Comparison of ENCODE assay signal across 8 cellular contexts in genomic region chr17:78933959-78934568, GRCh38. TPM values are rescaled to one million over a fixed set of nuclear protein-coding genes. Genes with fewer than 3 reads are reported as not detected.
A peak's percentile ranks its signal among the peaks of the same experiment; 100 is the strongest.
DNase-seq lines count a peak whose midpoint lies in the region; ATAC-seq, FAIRE-seq and TF ChIP-seq lines count a peak whose summit lies in the region.

No MANE protein-coding gene starts in this region.

- H3K27ac ChIP-seq in keratinocyte (ENCODE audit: control insufficient read depth, insufficient read depth, low read length) (no peak overlapping the region), skeletal muscle tissue (ENCODE audit: low read depth, low read length) (peak overlapping the region; percentile 85)

- H3K9ac ChIP-seq in keratinocyte (ENCODE audit: control insufficient read depth, extremely low read depth, insufficient read depth, low read length) (peak overlapping the region; percentile 33), skeletal muscle tissue (ENCODE audit: low read depth in 1 of 3, low read length in 3 of 3) (peak overlapping the region; percentile 59 to 72 (median 68))

- no peak for ATAC-seq in HG02642 (IDR thresholded peaks at IDR 0.05; ENCODE audit: poor library complexity, unreplicated experiment)

- H3K4me2 ChIP-seq in keratinocyte (ENCODE audit: control insufficient read depth, extremely low read depth, insufficient read depth, low read depth, low read length): peak overlapping the region; percentile 49

- H3K36me3 ChIP-seq in H7 (replicated peaks; ENCODE audit: control insufficient read depth, insufficient read depth, low read length) (no peaks in the 10 kb centered on the region), keratinocyte (ENCODE audit: control insufficient read depth in 2 of 2, extremely low read depth in 1 of 2, insufficient read depth in 2 of 2, low read length in 2 of 2) (no peaks in the 10 kb centered on the region), skeletal muscle tissue (ENCODE audit: control insufficient read depth in 3 of 3, insufficient read depth in 3 of 3, low read length in 3 of 3) (no peaks in the 10 kb centered on the region)

- peaks cover 3% of the 10 kb centered on the region for H3K9me1 ChIP-seq in keratinocyte (ENCODE audit: control insufficient read depth, extremely low read depth, insufficient read depth, low read length)

- H3K4me1 ChIP-seq in keratinocyte (ENCODE audit: control insufficient read depth, extremely low read depth, insufficient read depth, low read length) (peaks cover 15% of the 10 kb centered on the region), skeletal muscle tissue (ENCODE audit: control insufficient read depth in 3 of 3, insufficient read depth in 3 of 3, low read length in 3 of 3) (peaks cover 30 to 40% (median 31%) of the 10 kb centered on the region in 3 donors)

- DNase-seq in H7 (peak; percentile 88), NCI-H510A (lab: John Stamatoyannopoulos, UW) (peak; percentile 87), cardiac fibroblast (ENCODE audit: low read depth in 2 of 2) (peak; percentile 99), keratinocyte (ENCODE audit: low read depth, low spot score) (no peak), inferior parietal cortex (ENCODE audit: extremely low spot score) (no peak), activated gamma-delta T cell (lab: John Stamatoyannopoulos, UW) (no peak)

- H3K27me3 ChIP-seq in H7 (ENCODE audit: control insufficient read depth, insufficient read depth, low read length) (no peaks in the 10 kb centered on the region), keratinocyte (ENCODE audit: control insufficient read depth, extremely low read depth, insufficient read depth, low read length) (peaks cover 13% of the 10 kb centered on the region), skeletal muscle tissue (ENCODE audit: control insufficient read depth in 3 of 3, insufficient read depth in 3 of 3, low read length in 3 of 3) (peaks cover 0 to 11% (median 8%) of the 10 kb centered on the region in 3 donors)

- H2AFZ ChIP-seq in keratinocyte (ENCODE audit: control insufficient read depth, low read length): peak overlapping the region; percentile 82

- FAIRE-seq in keratinocyte (lab: Jason Lieb, UNC): peak; percentile 80

- H3K4me3 ChIP-seq in H7 (ENCODE audit: insufficient read depth, low read depth, low read length) (no peak overlapping the region), cardiac fibroblast (replicated peaks in 1 of 2; ENCODE audit: low read depth in 2 of 2, low read length in 2 of 2) (peak overlapping the region; percentile 19 to 41), keratinocyte (ENCODE audit: control insufficient read depth in 2 of 3, extremely low read depth in 1 of 3, insufficient read depth in 2 of 3, low read depth in 1 of 3, low read length in 3 of 3) (no peak overlapping the region), skeletal muscle tissue (ENCODE audit: low read length in 3 of 3) (peak overlapping the region; percentile 43 to 62 (median 56))

- no peaks in the 10 kb centered on the region for H3K79me2 ChIP-seq in keratinocyte (ENCODE audit: control insufficient read depth, insufficient read depth, low read length)

- no peaks in the 10 kb centered on the region for H4K20me1 ChIP-seq in keratinocyte (ENCODE audit: control insufficient read depth, extremely low read depth, insufficient read depth, low read length)

- no peaks in the 10 kb centered on the region for H3K9me3 ChIP-seq in keratinocyte (ENCODE audit: control insufficient read depth, low read depth, low read length)
- H3K9me3 ChIP-seq in skeletal muscle tissue (ENCODE audit: control insufficient read depth in 3 of 3, low read length in 3 of 3): no peaks in the 10 kb centered on the region

- dilution Hi-C loops in keratinocyte (cut with MboI; ENCODE audit: extremely low pct_ligation_motif_present, low sequenced_read_pairs): no loop called here

- TF ChIP-seq CTCF in cardiac fibroblast (IDR thresholded peaks at IDR 0.05; ENCODE audit: low read depth, low read length) (no peak), keratinocyte (optimal IDR thresholded peaks at IDR 0.05 in 1 of 3, IDR thresholded peaks at IDR 0.05 in 1 of 3, conservative IDR thresholded peaks at IDR 0.05 in 1 of 3; ENCODE audit: extremely low read depth in 1 of 3, insufficient read depth in 2 of 3, low read length in 3 of 3) (no peak)

RNA-seq across cellular contexts. Expression of gene TIMP2, which starts 8.9 kb away (rescaled TPM):
- total RNA-seq in H7 (2014; rRNA removed; shearing (Covaris generic)): 12.3 and 13.9 TPM in 2 replicates
- polyA plus RNA-seq in keratinocyte: 1.2 to 5.7 TPM (median 2.3 TPM) in 3 replicates
- 37.8 TPM for polyA plus RNA-seq in keratinocyte (2011; ENCODE audit: low read depth)
- 6.4 and 7.2 TPM in 2 replicates for polyA plus RNA-seq in keratinocyte (2011; cell fraction: cytosol; rRNA removed)
- polyA plus RNA-seq in keratinocyte (2011; cell fraction: nucleus; rRNA removed): 20.7 and 20.9 TPM in 2 replicates
- 5.5 and 31.7 TPM in 2 replicates for polyA plus RNA-seq in keratinocyte (2012; ENCODE audit: low replicate concordance)
- polyA minus RNA-seq in keratinocyte: 2.7 to 5.9 TPM (median 4.7 TPM) in 3 replicates
- polyA minus RNA-seq in keratinocyte (2011; cell fraction: cytosol; rRNA and poly(A)+ RNA removed): 5.0 TPM
- polyA minus RNA-seq in keratinocyte (2011; cell fraction: nucleus; rRNA and poly(A)+ RNA removed): 9.7 and 14.5 TPM in 2 replicates
- total RNA-seq in skeletal muscle tissue: 39.7 TPM

RNA-seq across cellular contexts. Expression of gene CEP295NL, which starts 31.1 kb away (rescaled TPM):
- total RNA-seq in H7 (2014; rRNA removed; shearing (Covaris generic)): 0.07 TPM in 1 of 2 replicates, not detected in the other
- not detected in 3 replicates for polyA plus RNA-seq in keratinocyte
- 1.2 TPM for polyA plus RNA-seq in keratinocyte (2011; ENCODE audit: low read depth)
- polyA plus RNA-seq in keratinocyte (2011; cell fraction: cytosol; rRNA removed): not detected in 2 replicates
- polyA plus RNA-seq in keratinocyte (2011; cell fraction: nucleus; rRNA removed): 0.08 and 0.24 TPM in 2 replicates
- 0.28 TPM in 1 of 2 replicates, not detected in the other for polyA plus RNA-seq in keratinocyte (2012; ENCODE audit: low replicate concordance)
- polyA minus RNA-seq in keratinocyte: not detected in 3 replicates
- not detected for polyA minus RNA-seq in keratinocyte (2011; cell fraction: cytosol; rRNA and poly(A)+ RNA removed)
- polyA minus RNA-seq in keratinocyte (2011; cell fraction: nucleus; rRNA and poly(A)+ RNA removed): 0.62 TPM in 1 of 2 replicates, not detected in the other
- 1.6 TPM for total RNA-seq in skeletal muscle tissue

RNA-seq across cellular contexts. Expression of gene LGALS3BP, which starts 45.7 kb away (rescaled TPM):
- total RNA-seq in H7 (2014; rRNA removed; shearing (Covaris generic)): 116 and 129 TPM in 2 replicates
- 53.0 to 137 TPM (median 97.1 TPM) in 3 replicates for polyA plus RNA-seq in keratinocyte
- polyA plus RNA-seq in keratinocyte (2011; ENCODE audit: low read depth): 16.5 TPM
- polyA plus RNA-seq in keratinocyte (2011; cell fraction: cytosol; rRNA removed): 63.1 and 93.6 TPM in 2 replicates
- 277 and 483 TPM in 2 replicates for polyA plus RNA-seq in keratinocyte (2011; cell fraction: nucleus; rRNA removed)
- polyA plus RNA-seq in keratinocyte (2012; ENCODE audit: low replicate concordance): 33.5 and 219 TPM in 2 replicates
- 91.3 to 288 TPM (median 137 TPM) in 3 replicates for polyA minus RNA-seq in keratinocyte
- polyA minus RNA-seq in keratinocyte (2011; cell fraction: cytosol; rRNA and poly(A)+ RNA removed): 237 TPM
- 457 and 590 TPM in 2 replicates for polyA minus RNA-seq in keratinocyte (2011; cell fraction: nucleus; rRNA and poly(A)+ RNA removed)
- 55.8 TPM for total RNA-seq in skeletal muscle tissue

Comparison
In these comparisons a context has a peak if more than half of its experiments do, and no peak if none do; other contexts are left out.
1. DNase-seq: peak in H7 (single experiment), NCI-H510A (single experiment) and cardiac fibroblast (2 of 2); none in keratinocyte (single experiment), inferior parietal cortex (single experiment) and activated gamma-delta T cell (single experiment).
2. H3K4me3 ChIP-seq: peak in cardiac fibroblast (2 of 2) and skeletal muscle tissue (3 of 3); none in H7 (single experiment) and keratinocyte (0 of 3).